Comparison of ENCODE assay signal across 1 cellular context in genomic region chr4:2761035-2761923, GRCh38.
TF ChIP-seq lines count a peak whose summit lies in the region.

No MANE protein-coding gene starts in this region.

TF ChIP-seq in HepG2, 621 proteins besides CTCF, POLR2A, EP300 and RAD21 (continued from another document):
- TF ChIP-seq ZNF281 (CRISPR knock-in tag; IDR thresholded peaks at IDR 0.05; ENCODE audit: borderline replicate concordance) (peak; percentile 74; the same call in 1 of the 2 replicates), KDM2A (CRISPR knock-in tag; IDR thresholded peaks at IDR 0.05; ENCODE audit: borderline replicate concordance, low read depth) (peak; percentile 65; the same call in 1 of the 2 replicates), SOX13 (IDR thresholded peaks at IDR 0.05) (no peak), SOX13 (CRISPR knock-in tag; conservative IDR thresholded peaks at IDR 0.05 in 1 of 2, IDR thresholded peaks at IDR 0.05 in 1 of 2) (peak in 1 of 2 experiments; percentile 71; a peak in 2 of 4 replicates), HDAC1 (CRISPR knock-in tag; IDR thresholded peaks at IDR 0.05) (peak; percentile 67; the same call in 1 of the 2 replicates), HNF4G (IDR thresholded peaks at IDR 0.05; ENCODE audit: borderline replicate concordance, low read depth, low read length) (peak; percentile 64), HNF4G (CRISPR knock-in tag; IDR thresholded peaks at IDR 0.05; ENCODE audit: borderline replicate concordance, low read depth) (peak; percentile 72; the same call in 1 of the 2 replicates), ETV5 (CRISPR knock-in tag; IDR thresholded peaks at IDR 0.05; ENCODE audit: borderline replicate concordance) (peak; percentile 48; the same call in 1 of the 2 replicates), TBL1XR1 (IDR thresholded peaks at IDR 0.05; ENCODE audit: borderline replicate concordance, low read length, partially characterized antibody) (no peak), NFAT5 (CRISPR knock-in tag; IDR thresholded peaks at IDR 0.05) (no peak), ARNTL (CRISPR knock-in tag; IDR thresholded peaks at IDR 0.05) (0 out of 2 replicates have a peak, but pooled peaks have one; percentile 40), ARID3A (IDR thresholded peaks at IDR 0.05; ENCODE audit: low read depth, low read length) (no peak), SRSF1 (optimal IDR thresholded peaks at IDR 0.05; ENCODE audit: low read depth, low read length) (peak; percentile 34), ZSCAN21 (CRISPR knock-in tag; IDR thresholded peaks at IDR 0.05; ENCODE audit: borderline replicate concordance) (peak; percentile 77; the same call in 1 of the 2 replicates), ZNF629 (CRISPR knock-in tag; conservative IDR thresholded peaks at IDR 0.05) (peak; percentile 83)
- TF ChIP-seq, protein P1, sequence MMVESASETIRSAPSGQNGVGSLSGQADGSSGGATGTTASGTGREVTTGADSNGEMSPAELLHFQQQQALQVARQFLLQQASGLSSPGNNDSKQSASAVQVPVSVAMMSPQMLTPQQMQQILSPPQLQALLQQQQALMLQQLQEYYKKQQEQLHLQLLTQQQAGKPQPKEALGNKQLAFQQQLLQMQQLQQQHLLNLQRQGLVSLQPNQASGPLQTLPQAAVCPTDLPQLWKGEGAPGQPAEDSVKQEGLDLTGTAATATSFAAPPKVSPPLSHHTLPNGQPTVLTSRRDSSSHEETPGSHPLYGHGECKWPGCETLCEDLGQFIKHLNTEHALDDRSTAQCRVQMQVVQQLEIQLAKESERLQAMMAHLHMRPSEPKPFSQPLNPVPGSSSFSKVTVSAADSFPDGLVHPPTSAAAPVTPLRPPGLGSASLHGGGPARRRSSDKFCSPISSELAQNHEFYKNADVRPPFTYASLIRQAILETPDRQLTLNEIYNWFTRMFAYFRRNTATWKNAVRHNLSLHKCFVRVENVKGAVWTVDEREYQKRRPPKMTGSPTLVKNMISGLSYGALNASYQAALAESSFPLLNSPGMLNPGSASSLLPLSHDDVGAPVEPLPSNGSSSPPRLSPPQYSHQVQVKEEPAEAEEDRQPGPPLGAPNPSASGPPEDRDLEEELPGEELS (CRISPR knock-in tag; IDR thresholded peaks at IDR 0.05), result peak; percentile 43; the same call in 1 of the 2 replicates
- TF ChIP-seq, protein P2, sequence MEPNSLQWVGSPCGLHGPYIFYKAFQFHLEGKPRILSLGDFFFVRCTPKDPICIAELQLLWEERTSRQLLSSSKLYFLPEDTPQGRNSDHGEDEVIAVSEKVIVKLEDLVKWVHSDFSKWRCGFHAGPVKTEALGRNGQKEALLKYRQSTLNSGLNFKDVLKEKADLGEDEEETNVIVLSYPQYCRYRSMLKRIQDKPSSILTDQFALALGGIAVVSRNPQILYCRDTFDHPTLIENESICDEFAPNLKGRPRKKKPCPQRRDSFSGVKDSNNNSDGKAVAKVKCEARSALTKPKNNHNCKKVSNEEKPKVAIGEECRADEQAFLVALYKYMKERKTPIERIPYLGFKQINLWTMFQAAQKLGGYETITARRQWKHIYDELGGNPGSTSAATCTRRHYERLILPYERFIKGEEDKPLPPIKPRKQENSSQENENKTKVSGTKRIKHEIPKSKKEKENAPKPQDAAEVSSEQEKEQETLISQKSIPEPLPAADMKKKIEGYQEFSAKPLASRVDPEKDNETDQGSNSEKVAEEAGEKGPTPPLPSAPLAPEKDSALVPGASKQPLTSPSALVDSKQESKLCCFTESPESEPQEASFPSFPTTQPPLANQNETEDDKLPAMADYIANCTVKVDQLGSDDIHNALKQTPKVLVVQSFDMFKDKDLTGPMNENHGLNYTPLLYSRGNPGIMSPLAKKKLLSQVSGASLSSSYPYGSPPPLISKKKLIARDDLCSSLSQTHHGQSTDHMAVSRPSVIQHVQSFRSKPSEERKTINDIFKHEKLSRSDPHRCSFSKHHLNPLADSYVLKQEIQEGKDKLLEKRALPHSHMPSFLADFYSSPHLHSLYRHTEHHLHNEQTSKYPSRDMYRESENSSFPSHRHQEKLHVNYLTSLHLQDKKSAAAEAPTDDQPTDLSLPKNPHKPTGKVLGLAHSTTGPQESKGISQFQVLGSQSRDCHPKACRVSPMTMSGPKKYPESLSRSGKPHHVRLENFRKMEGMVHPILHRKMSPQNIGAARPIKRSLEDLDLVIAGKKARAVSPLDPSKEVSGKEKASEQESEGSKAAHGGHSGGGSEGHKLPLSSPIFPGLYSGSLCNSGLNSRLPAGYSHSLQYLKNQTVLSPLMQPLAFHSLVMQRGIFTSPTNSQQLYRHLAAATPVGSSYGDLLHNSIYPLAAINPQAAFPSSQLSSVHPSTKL (CRISPR knock-in tag; IDR thresholded peaks at IDR 0.05), result peak; percentile 67
- TF ChIP-seq, protein P3, sequence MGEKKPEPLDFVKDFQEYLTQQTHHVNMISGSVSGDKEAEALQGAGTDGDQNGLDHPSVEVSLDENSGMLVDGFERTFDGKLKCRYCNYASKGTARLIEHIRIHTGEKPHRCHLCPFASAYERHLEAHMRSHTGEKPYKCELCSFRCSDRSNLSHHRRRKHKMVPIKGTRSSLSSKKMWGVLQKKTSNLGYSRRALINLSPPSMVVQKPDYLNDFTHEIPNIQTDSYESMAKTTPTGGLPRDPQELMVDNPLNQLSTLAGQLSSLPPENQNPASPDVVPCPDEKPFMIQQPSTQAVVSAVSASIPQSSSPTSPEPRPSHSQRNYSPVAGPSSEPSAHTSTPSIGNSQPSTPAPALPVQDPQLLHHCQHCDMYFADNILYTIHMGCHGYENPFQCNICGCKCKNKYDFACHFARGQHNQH (CRISPR knock-in tag; IDR thresholded peaks at IDR 0.05), result peak; percentile 91
